In the genomic region with DNA sequence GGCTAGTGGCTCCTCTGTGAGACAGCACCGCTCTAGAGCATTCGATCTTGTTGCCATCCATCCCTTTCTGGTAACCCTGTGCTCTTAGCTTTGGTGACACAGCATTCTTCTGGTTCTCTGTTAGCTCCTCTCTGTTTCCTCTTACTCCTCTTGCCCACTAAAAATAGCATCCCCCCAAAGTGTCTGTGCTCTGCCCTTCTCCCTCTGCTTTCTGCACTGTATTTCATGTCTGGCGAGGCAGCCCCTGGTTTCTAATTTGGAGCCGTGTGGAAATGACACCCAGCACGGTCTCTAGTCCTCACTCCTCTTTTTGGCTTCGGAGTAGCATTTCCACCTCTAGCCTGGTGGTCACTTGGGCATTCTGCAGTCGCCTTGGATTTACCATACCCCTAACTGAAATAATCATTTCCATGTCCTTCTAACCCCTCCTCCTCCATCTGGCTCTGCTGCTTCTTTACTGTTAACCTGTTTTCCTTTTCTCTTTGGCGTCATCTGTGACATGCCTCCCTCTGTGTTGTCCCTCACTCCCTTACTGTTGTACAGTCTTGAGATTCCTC, we compare ENCODE assay signal across 18 cellular contexts. TPM values are rescaled to one million over a fixed set of nuclear protein-coding genes. Genes with fewer than 3 reads are reported as not detected.
"Had no signal": no experiment of that assay in that cellular context is flagged by ENCODE, and none has a peak within 500 bp of the region (broad histone marks: within the 10 kb centered on the region; RNA-seq: fewer than 3 reads in every experiment).

No MANE protein-coding gene starts in this region.

- H3K4me3 ChIP-seq: lung, sigmoid colon, spleen, stomach, testis, upper lobe of left lung had no signal

- H3K27me3 ChIP-seq: brain microvascular endothelial cell, sigmoid colon, spleen, stomach, testis, upper lobe of left lung had no signal

- H3K4me1 ChIP-seq: spleen, stomach, testis had no signal

- H3K27ac ChIP-seq: brain microvascular endothelial cell, sigmoid colon, spleen, stomach, testis, upper lobe of left lung had no signal

- H3K9me3 ChIP-seq: sigmoid colon, spleen, stomach, testis, upper lobe of left lung had no signal

- DNase-seq: activated CD4-positive, alpha-beta T cell treated with anti-CD3 and anti-CD28 coated beads, Interleukin-2, amount 10 ng/mL, durations not matched to agents 7 days and 5 days; activated CD4-positive, CD25-positive, alpha-beta regulatory T cell; activated CD8-positive, alpha-beta memory T cell treated with anti-CD3 and anti-CD28 coated beads, Interleukin-2, amount 50 U/mL, for 48 hours; activated naive CD8-positive, alpha-beta T cell treated with anti-CD3 and anti-CD28 coated beads, Interleukin-2, amount 10 ng/mL, durations not matched to agents 7 days and 5 days; anterior cingulate cortex; brain microvascular endothelial cell; effector CD8-positive, alpha-beta T cell; foreskin melanocyte; immature natural killer cell; midbrain; sigmoid colon; spleen; stomach; T-helper 2 cell; testis; upper lobe of left lung had no signal

- H3K36me3 ChIP-seq: brain microvascular endothelial cell, stomach, upper lobe of left lung had no signal

- FAIRE-seq: TTC549 had no signal

RNA-seq across cellular contexts. Expression of a gene that starts 23.8 kb away (rescaled TPM):
- total RNA-seq: activated CD4-positive, alpha-beta T cell treated with anti-CD3 and anti-CD28 coated beads, Interleukin-2, amount 10 ng/mL, durations not matched to agents 7 days and 5 days had no signal
